1 cellular context compared by ENCODE assay signal in the genomic region with DNA sequence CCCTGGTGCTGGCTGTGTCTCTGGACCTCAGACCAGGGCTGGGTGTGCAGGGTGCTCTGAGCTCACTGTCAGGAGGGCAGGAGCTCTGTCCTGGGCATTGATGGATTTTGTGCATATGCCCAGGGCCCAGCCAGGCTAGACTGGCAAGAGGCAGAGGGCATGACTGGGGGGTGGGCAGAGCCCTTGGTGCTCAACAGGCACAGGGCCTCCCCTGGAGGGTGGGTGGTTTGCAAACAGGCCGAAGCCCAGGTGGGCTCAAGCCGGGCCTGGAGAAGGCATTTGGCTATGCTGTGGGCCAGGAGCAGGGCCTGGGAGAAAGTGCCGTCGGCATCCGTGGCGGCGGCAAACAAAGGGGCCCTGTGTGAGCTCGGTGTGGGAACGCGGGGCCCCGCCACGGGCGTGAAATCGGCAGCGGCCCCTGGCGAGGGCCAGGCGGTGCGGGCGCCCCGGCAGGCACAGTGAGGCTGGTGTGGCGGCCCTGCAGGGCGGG.
TF ChIP-seq lines count a peak whose summit lies in the region.

No MANE protein-coding gene starts in this region.

TF ChIP-seq in K562, 482 proteins besides CTCF, POLR2A, EP300 and RAD21:
- TF ChIP-seq RBM25 (IDR thresholded peaks at IDR 0.05; ENCODE audit: low read depth, low read length, severe bottlenecking), result no peak
- TF ChIP-seq MTF1 (CRISPR knock-in tag; IDR thresholded peaks at IDR 0.05; ENCODE audit: borderline replicate concordance), result no peak
- TF ChIP-seq POU5F1 (IDR thresholded peaks at IDR 0.05; ENCODE audit: borderline replicate concordance, low read depth, low read length, partially characterized antibody), result no peak
- TF ChIP-seq HNRNPL (IDR thresholded peaks at IDR 0.05; ENCODE audit: low read depth, low read length), result peak; percentile 67; the same call in 1 of the 2 replicates
- TF ChIP-seq, protein P1, sequence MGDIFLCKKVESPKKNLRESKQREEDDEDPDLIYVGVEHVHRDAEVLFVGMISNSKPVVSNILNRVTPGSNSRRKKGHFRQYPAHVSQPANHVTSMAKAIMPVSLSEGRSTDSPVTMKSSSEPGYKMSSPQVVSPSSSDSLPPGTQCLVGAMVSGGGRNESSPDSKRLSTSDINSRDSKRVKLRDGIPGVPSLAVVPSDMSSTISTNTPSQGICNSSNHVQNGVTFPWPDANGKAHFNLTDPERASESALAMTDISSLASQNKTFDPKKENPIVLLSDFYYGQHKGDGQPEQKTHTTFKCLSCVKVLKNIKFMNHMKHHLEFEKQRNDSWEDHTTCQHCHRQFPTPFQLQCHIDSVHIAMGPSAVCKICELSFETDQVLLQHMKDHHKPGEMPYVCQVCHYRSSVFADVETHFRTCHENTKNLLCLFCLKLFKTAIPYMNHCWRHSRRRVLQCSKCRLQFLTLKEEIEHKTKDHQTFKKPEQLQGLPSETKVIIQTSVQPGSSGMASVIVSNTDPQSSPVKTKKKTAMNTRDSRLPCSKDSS (IDR thresholded peaks at IDR 0.05; ENCODE audit: low read depth, partially characterized antibody), result no peak
- no peak for TF ChIP-seq HDAC3 (IDR thresholded peaks at IDR 0.05; ENCODE audit: borderline replicate concordance, partially characterized antibody)
- no peak for TF ChIP-seq ZNF324 (CRISPR knock-in tag; IDR thresholded peaks at IDR 0.05)
